Comparison of ENCODE assay signal across 11 cellular contexts in the genomic region with DNA sequence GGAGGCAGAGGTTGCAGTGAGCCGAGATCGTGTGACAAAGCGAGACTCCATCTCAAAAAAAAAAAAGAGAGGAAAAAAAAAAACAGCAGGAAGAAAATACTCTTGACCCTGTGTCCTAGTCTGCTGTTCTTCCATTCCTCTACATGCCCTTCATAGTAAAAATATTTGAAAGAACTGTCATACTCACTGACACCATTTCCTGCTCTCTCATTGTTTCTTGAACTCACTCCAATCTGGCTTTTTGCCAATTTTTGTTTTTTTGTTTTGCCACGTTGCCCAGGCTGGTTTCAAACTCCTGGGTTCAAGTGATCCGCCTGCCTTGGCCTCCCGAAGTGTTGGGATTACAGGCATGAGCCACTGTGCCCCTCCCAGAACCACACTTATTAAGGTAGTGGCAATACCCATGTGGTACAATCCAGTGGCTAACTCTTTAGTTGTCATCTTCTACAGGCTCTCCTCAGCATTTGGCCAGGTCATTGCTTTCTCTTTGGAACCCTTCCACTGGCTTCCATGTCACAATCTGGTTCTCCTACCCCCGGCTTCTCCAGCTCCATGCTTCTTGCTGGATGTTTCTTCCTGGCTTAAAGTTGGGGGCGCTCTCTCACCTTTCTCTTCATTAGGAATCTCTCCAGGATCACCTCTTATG. TPM values are rescaled to one million over a fixed set of nuclear protein-coding genes. Genes with fewer than 3 reads are reported as not detected.
DNase-seq lines count a peak whose midpoint lies in the region; ATAC-seq and TF ChIP-seq lines count a peak whose summit lies in the region.
"Had no signal": no experiment of that assay in that cellular context is flagged by ENCODE, and none has a peak within 500 bp of the region (broad histone marks: within the 10 kb centered on the region; RNA-seq: fewer than 3 reads in every experiment).

No MANE protein-coding gene starts in this region.

- no peaks in the 10 kb centered on the region for H3K27me3 ChIP-seq in tibial nerve

- 69 to 76% methylated on average over 8 of the region's 8 CpGs for WGBS in tibial nerve, 2 donors

- no peak overlapping the region for H3K27ac ChIP-seq in tibial nerve

- H3K4me3 ChIP-seq in epithelial cell of esophagus (ENCODE audit: low read length) (no peak overlapping the region), tibial nerve (no peak overlapping the region)

- H3K36me3 ChIP-seq in tibial nerve, result no peaks in the 10 kb centered on the region

- DNase-seq in Daoy (ENCODE audit: low read depth) (peak; percentile 25), NCI-H69 (lab: John Stamatoyannopoulos, UW) (peak; percentile 6), epithelial cell of esophagus (ENCODE audit: low read depth) (peak; percentile 69), lung microvascular endothelial cell (ENCODE audit: low read depth in 2 of 2) (peak; percentile 50 to 64), NCI-H1436 treated with DMSO at 0.1 percent for 48 hours (lab: John Stamatoyannopoulos, UW) (no peak), tibial nerve (ENCODE audit: low spot score in 2 of 2) (no peak)
- DNase-seq in stimulated activated naive CD8-positive, alpha-beta T cell treated with anti-CD3 and anti-CD28 coated beads, Interleukin-15, Interleukin-2, amounts not matched to agents 100 U/mL and 50 U/mL, for 24 hours, result no peak
- DNase-seq: activated CD8-positive, alpha-beta T cell treated with anti-CD3 and anti-CD28 coated beads for 36 hours; Caco-2; NCI-H510A treated with DMSO at 0.1 percent for 48 hours had no signal

- TF ChIP-seq POLR2A in tibial nerve (IDR thresholded peaks at IDR 0.05), result no peak

- peaks cover 0 to 6% (median 0%) of the 10 kb centered on the region in 4 donors for H3K9me3 ChIP-seq in tibial nerve

- peaks cover 0 to 42% (median 4%) of the 10 kb centered on the region in 4 donors for H3K4me1 ChIP-seq in tibial nerve

- peak in 1 of 2 donors; percentile 40 for TF ChIP-seq EP300 in tibial nerve (IDR thresholded peaks at IDR 0.05)

- ATAC-seq in stimulated activated naive CD8-positive, alpha-beta T cell treated with anti-CD3 and anti-CD28 coated beads, Interleukin-15, Interleukin-2, amounts not matched to agents 100 U/mL and 50 U/mL, for 24 hours, result no peak
- ATAC-seq in HG03139 (IDR thresholded peaks at IDR 0.05; ENCODE audit: unreplicated experiment), result no peak
- ATAC-seq: activated CD8-positive, alpha-beta T cell treated with anti-CD3 and anti-CD28 coated beads for 36 hours had no signal

- no peak for TF ChIP-seq CTCF in epithelial cell of esophagus (IDR thresholded peaks at IDR 0.05; ENCODE audit: insufficient read depth, low read depth, low read length, missing control alignments)
- no peak for TF ChIP-seq CTCF in tibial nerve (IDR thresholded peaks at IDR 0.05)

RNA-seq across cellular contexts. Expression of a gene that starts 12.9 kb away (rescaled TPM):
- total RNA-seq in Daoy (2014; rRNA removed; shearing (Covaris generic)), result 14.9 and 36.0 TPM in 2 replicates
- total RNA-seq in lung microvascular endothelial cell (0.44 and 1.2 TPM in 2 replicates), tibial nerve (10 to 100 TPM; 45.9 to 57.7 (median 54.9) TPM)

Comparison
In these comparisons a context has a peak if more than half of its experiments do, and no peak if none do; other contexts are left out.
1. DNase-seq: peak in Daoy (single experiment), NCI-H69 (single experiment), epithelial cell of esophagus (single experiment) and lung microvascular endothelial cell (2 of 2); none in stimulated activated naive CD8-positive, alpha-beta T cell treated with anti-CD3 and anti-CD28 coated beads, Interleukin-15, Interleukin-2, amounts not matched to agents 100 U/mL and 50 U/mL, for 24 hours (single experiment), NCI-H1436 treated with DMSO at 0.1 percent for 48 hours (single experiment) and tibial nerve (0 of 2).